In the genomic region with DNA sequence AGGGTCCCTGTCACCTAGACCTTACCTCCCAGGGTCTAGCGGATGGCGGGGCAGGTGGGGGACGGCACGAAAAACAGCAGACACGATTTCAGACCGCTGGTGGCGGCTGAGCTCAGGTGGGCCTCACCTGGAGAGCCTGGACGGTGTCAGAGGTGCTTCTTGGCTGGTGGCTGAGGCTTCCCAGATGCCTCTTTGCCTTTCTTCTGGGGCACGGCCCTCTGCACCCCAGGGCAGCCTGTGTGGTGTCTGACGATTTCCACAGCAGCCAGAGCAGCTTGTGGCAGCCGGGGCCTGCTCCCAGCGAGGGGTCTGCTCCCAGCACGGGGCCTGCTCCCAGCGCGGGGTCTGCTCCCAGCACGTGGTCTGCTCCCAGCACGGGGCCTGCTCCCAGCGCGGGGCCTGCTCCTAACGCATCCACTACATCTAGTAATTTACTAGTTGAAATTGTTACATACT, we compare ENCODE assay signal across 2 cellular contexts.
A peak's percentile ranks its signal among the peaks of the same experiment; 100 is the strongest.
TF ChIP-seq lines count a peak whose summit lies in the region.

No MANE protein-coding gene starts in this region.

TF ChIP-seq in HEK293, 187 proteins besides CTCF, POLR2A, EP300 and RAD21:
- TF ChIP-seq ZNF837 (tag by site-specific recombination; IDR thresholded peaks at IDR 0.05) (no peak), SALL2 (tag by site-specific recombination; IDR thresholded peaks at IDR 0.05; ENCODE audit: borderline replicate concordance) (no peak), ZNF777 (tag by site-specific recombination; IDR thresholded peaks at IDR 0.05; ENCODE audit: borderline replicate concordance) (no peak), ZNF423 (tag by site-specific recombination; IDR thresholded peaks at IDR 0.05) (peak; percentile 95), ZIC2 (tag by site-specific recombination; IDR thresholded peaks at IDR 0.05) (peak; percentile 100)

TF ChIP-seq in H1, 55 proteins besides CTCF, POLR2A, EP300 and RAD21:
- TF ChIP-seq, protein P1, sequence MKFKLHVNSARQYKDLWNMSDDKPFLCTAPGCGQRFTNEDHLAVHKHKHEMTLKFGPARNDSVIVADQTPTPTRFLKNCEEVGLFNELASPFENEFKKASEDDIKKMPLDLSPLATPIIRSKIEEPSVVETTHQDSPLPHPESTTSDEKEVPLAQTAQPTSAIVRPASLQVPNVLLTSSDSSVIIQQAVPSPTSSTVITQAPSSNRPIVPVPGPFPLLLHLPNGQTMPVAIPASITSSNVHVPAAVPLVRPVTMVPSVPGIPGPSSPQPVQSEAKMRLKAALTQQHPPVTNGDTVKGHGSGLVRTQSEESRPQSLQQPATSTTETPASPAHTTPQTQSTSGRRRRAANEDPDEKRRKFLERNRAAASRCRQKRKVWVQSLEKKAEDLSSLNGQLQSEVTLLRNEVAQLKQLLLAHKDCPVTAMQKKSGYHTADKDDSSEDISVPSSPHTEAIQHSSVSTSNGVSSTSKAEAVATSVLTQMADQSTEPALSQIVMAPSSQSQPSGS (IDR thresholded peaks at IDR 0.05; ENCODE audit: low read length): no peak
- no peak for TF ChIP-seq KDM1A (IDR thresholded peaks at IDR 0.05; ENCODE audit: borderline replicate concordance, low read length)
- TF ChIP-seq RBBP5 (IDR thresholded peaks at IDR 0.05; ENCODE audit: borderline replicate concordance, low read depth, low read length): no peak
- TF ChIP-seq KDM4A (IDR thresholded peaks at IDR 0.05; ENCODE audit: low read depth, low read length, severe bottlenecking): no peak
- TF ChIP-seq, protein P2, sequence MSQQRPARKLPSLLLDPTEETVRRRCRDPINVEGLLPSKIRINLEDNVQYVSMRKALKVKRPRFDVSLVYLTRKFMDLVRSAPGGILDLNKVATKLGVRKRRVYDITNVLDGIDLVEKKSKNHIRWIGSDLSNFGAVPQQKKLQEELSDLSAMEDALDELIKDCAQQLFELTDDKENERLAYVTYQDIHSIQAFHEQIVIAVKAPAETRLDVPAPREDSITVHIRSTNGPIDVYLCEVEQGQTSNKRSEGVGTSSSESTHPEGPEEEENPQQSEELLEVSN (IDR thresholded peaks at IDR 0.05): no peak
- TF ChIP-seq FOSL1 (IDR thresholded peaks at IDR 0.05; ENCODE audit: insufficient read depth, low read depth, low read length): no peak
- TF ChIP-seq SRF (IDR thresholded peaks at IDR 0.05; ENCODE audit: low read depth, low read length): no peak
- TF ChIP-seq BCL11A (IDR thresholded peaks at IDR 0.05; ENCODE audit: low read depth in 2 of 2, low read length in 2 of 2): no peak
- TF ChIP-seq RNF2 (IDR thresholded peaks at IDR 0.05; ENCODE audit: borderline replicate concordance, low read depth, low read length, missing control alignments, poor library complexity, severe bottlenecking): no peak
- TF ChIP-seq MAFK (IDR thresholded peaks at IDR 0.05; ENCODE audit: low read depth, low read length): no peak
- no peak for TF ChIP-seq HDAC2 (IDR thresholded peaks at IDR 0.05; ENCODE audit: borderline replicate concordance in 1 of 2, low read depth in 2 of 2, low read length in 2 of 2)
- TF ChIP-seq POU5F1 (IDR thresholded peaks at IDR 0.05; ENCODE audit: low read depth, low read length): no peak
- no peak for TF ChIP-seq TEAD4 (IDR thresholded peaks at IDR 0.05; ENCODE audit: low read depth, low read length)
- TF ChIP-seq TBP (IDR thresholded peaks at IDR 0.05; ENCODE audit: low read depth, low read length): no peak
- TF ChIP-seq JUN (IDR thresholded peaks at IDR 0.05; ENCODE audit: low read depth, low read length): no peak
- no peak for TF ChIP-seq CEBPB (IDR thresholded peaks at IDR 0.05; ENCODE audit: low read depth, low read length)
- no peak for TF ChIP-seq SIX5 (IDR thresholded peaks at IDR 0.05; ENCODE audit: low read depth, low read length)
TF ChIP-seq in H1: peak in this region for 0.
